ENCODE assay signal across 23 cellular contexts in the genomic region with DNA sequence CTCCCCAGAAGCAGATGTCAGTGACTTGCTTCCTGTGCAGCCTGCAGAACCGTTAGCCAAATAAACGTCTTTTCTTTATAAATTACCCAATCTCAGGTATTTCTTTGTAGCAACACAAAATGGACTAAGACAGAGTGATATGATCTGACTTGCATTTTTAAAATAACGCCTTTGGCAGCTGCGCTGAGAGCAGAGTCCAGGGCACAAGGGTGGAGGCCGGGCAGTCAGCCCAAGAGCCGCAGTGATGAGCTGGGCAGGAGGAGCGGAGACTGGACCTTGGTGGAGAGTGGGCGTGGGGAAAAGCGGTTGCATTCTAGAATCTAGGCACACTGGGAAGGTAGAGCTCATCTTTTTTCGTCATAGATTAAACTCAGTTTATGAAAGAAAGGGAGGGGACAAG. TPM values are rescaled to one million over a fixed set of nuclear protein-coding genes. Genes with fewer than 3 reads are reported as not detected.
DNase-seq lines count a peak whose midpoint lies in the region; ATAC-seq, FAIRE-seq and TF ChIP-seq lines count a peak whose summit lies in the region.
"Had no signal": no experiment of that assay in that cellular context is flagged by ENCODE, and none has a peak within 500 bp of the region (broad histone marks: within the 10 kb centered on the region; RNA-seq: fewer than 3 reads in every experiment).

No MANE protein-coding gene starts in this region.

- H3K9me3 Mint-ChIP-seq in MCF 10A (ENCODE audit: unreplicated experiment): no peaks in the 10 kb centered on the region
- H3K9me3 Mint-ChIP-seq: CD4-positive, alpha-beta T cell; CD8-positive, alpha-beta memory T cell; HFFc6 had no signal

- POLR2A ChIA-PET in HepG2 (lab: Yijun Ruan, JAX) (no interaction called here), MCF 10A (lab: Yijun Ruan, JAX) (interaction anchor here (0.9 to 1.8 kb wide), 2 partner anchors 10 to 228 kb away, joined by 4 to 6 read pairs; no protein-coding TSS in a partner anchor)

- no peak overlapping the region for H3K27ac Mint-ChIP-seq in MCF 10A (ENCODE audit: low read depth, unreplicated experiment)
- H3K27ac Mint-ChIP-seq: CD4-positive, alpha-beta T cell; HFFc6 had no signal

- no peaks in the 10 kb centered on the region for H4K20me1 ChIP-seq in HepG2 (ENCODE audit: insufficient read depth, low read length)
- H4K20me1 ChIP-seq: BLaER1 treated with 17β-estradiol and CSF1 and Interleukin-3, amounts not matched to agents 10 nM and 100 nM had no signal

- intact Hi-C loops in HepG2 (cut with micrococcal nuclease; ENCODE audit: unreplicated experiment) (no loop called here), right lobe of liver (cut with DNase I) (loop anchor here in 1 of 2 donors (10.0 kb wide), 1 partner anchor 67 kb away; no protein-coding TSS in a partner anchor), sciatic nerve (cut with DNase I) (no loop called here), MCF 10A (cut with micrococcal nuclease) (no loop called here)

- in situ Hi-C loops in HepG2 (cut with HindIII; ENCODE audit: extremely low pct_ligation_motif_present, low pct_unique_long_range_greater_than_20kb): no loop called here

- no peaks in the 10 kb centered on the region for H3K36me3 ChIP-seq in liver (ENCODE audit: control insufficient read depth in 4 of 4, insufficient read depth in 3 of 4, low read depth in 1 of 4, low read length in 3 of 4)
- H3K36me3 ChIP-seq in HepG2 (replicated peaks in 1 of 2; ENCODE audit: control insufficient read depth in 1 of 2, insufficient read depth in 2 of 2, low read length in 2 of 2): no peaks in the 10 kb centered on the region
- no peaks in the 10 kb centered on the region for H3K36me3 ChIP-seq in right lobe of liver
- H3K36me3 ChIP-seq: BE2C; BLaER1 treated with 17β-estradiol and CSF1 and Interleukin-3, amounts not matched to agents 10 nM and 100 nM; HAP-1 had no signal

- H3K27ac ChIP-seq in liver (ENCODE audit: low read depth in 1 of 2, low read length in 2 of 2) (no peak overlapping the region), HepG2 (ENCODE audit: extremely low read length, insufficient read depth, low read length) (no peak overlapping the region), right lobe of liver (peak overlapping the region in 1 of 3 donors; percentile 42)
- H3K27ac ChIP-seq: A549; BLaER1 treated with 17β-estradiol and CSF1 and Interleukin-3, amounts not matched to agents 10 nM and 100 nM had no signal

- H3K79me2 ChIP-seq in HepG2 (ENCODE audit: insufficient read depth, low read length): no peaks in the 10 kb centered on the region

- DNase-seq in HepG2 (ENCODE audit: low spot score) (no peak), right lobe of liver (peak; percentile 77 to 86 (median 83)), sciatic nerve (ENCODE audit: low spot score) (no peak), MCF 10A (ENCODE audit: unreplicated experiment) (no peak), NCI-H774 (lab: John Stamatoyannopoulos, UW) (no peak), HPDE6-E6E7 (ENCODE audit: extremely low spot score) (no peak)
- DNase-seq: 8988T; ACHN; AML-193; BE2C; CD4-positive, alpha-beta T cell; CD8-positive, alpha-beta memory T cell; DND-41; GOT3; HFFc6 had no signal

- WGBS in liver: 39% methylated on average over 10 of the region's 10 CpGs
- WGBS in HepG2 (ENCODE audit: low lambda C conversion rate): 78% methylated on average over 10 of the region's 10 CpGs
- WGBS in right lobe of liver (ENCODE audit: insufficient coverage, low coverage, low lambda C conversion rate, missing lambda C conversion rate): 22% methylated on average over 8 of the region's 10 CpGs

- peaks cover 6% of the 10 kb centered on the region for H3K4me1 Mint-ChIP-seq in MCF 10A (ENCODE audit: insufficient read depth, unreplicated experiment)
- H3K4me1 Mint-ChIP-seq: CD8-positive, alpha-beta memory T cell had no signal

- CTCF ChIA-PET in HepG2 (lab: Yijun Ruan, JAX; ENCODE audit: low intra/inter-chr PET ratio, low total read pairs): no interaction called here
- CTCF ChIA-PET in MCF 10A (lab: Yijun Ruan, JAX): interaction anchor here (0.8 to 1.0 kb wide), 2 partner anchors 19 to 123 kb away, joined by 3 read pairs; no protein-coding TSS in a partner anchor

- no peaks in the 10 kb centered on the region for H3K36me3 Mint-ChIP-seq in MCF 10A (ENCODE audit: insufficient read depth, unreplicated experiment)
- H3K36me3 Mint-ChIP-seq: CD14-positive monocyte; CD8-positive, alpha-beta memory T cell had no signal

- H3K9ac ChIP-seq in liver (ENCODE audit: low read depth in 1 of 2, low read length in 2 of 2) (no peak overlapping the region), HepG2 (ENCODE audit: insufficient read depth, low read depth, low read length) (no peak overlapping the region)
- H3K9ac ChIP-seq: BLaER1 treated with 17β-estradiol and CSF1 and Interleukin-3, amounts not matched to agents 10 nM and 100 nM had no signal

- TF ChIP-seq CTCF in liver (IDR thresholded peaks at IDR 0.05; ENCODE audit: low read depth, low read length, missing input control): no peak
- no peak for TF ChIP-seq CTCF in HepG2 (CRISPR knock-in tag; IDR thresholded peaks at IDR 0.05)
- TF ChIP-seq CTCF in right lobe of liver (IDR thresholded peaks at IDR 0.05): no peak
- TF ChIP-seq CTCF in MCF 10A (IDR thresholded peaks at IDR 0.05; ENCODE audit: unreplicated experiment): no peak

- H3K4me3 ChIP-seq in liver (ENCODE audit: low read depth in 1 of 3, low read length in 3 of 3) (no peak overlapping the region), HepG2 (replicated peaks in 1 of 3; ENCODE audit: insufficient read depth in 1 of 3, low read depth in 2 of 3, low read length in 3 of 3) (no peak overlapping the region), right lobe of liver (no peak overlapping the region)
- H3K4me3 ChIP-seq: A549; BLaER1 treated with 17β-estradiol and CSF1 and Interleukin-3, amounts not matched to agents 10 nM and 100 nM; HAP-1 had no signal

- H3K27me3 ChIP-seq in liver (ENCODE audit: control insufficient read depth in 4 of 4, insufficient read depth in 4 of 4, low read length in 3 of 4): no peaks in the 10 kb centered on the region
- H3K27me3 ChIP-seq in HepG2 (ENCODE audit: control insufficient read depth in 1 of 2, insufficient read depth in 2 of 2, low read length in 2 of 2): no peaks in the 10 kb centered on the region
- no peaks in the 10 kb centered on the region for H3K27me3 ChIP-seq in right lobe of liver
- H3K27me3 ChIP-seq: BE2C; BLaER1 treated with 17β-estradiol and CSF1 and Interleukin-3, amounts not matched to agents 10 nM and 100 nM had no signal

- no TSS peak for BruUV-seq in HepG2 (replicated peaks; lab: Mats Ljungman, UMichigan)
- no TSS peak for BruUV-seq in MCF 10A (replicated peaks; lab: Mats Ljungman, UMichigan)

- FAIRE-seq in HepG2 (lab: Jason Lieb, UNC): no peak
- FAIRE-seq: A549, G401.6, GM12892, H54 had no signal

- TF ChIP-seq POLR2A in HepG2 (IDR thresholded peaks at IDR 0.05; ENCODE audit: insufficient read depth in 1 of 2, low read depth in 2 of 2, low read length in 2 of 2) (no peak), right lobe of liver (IDR thresholded peaks at IDR 0.05) (no peak)

- ATAC-seq in HepG2 (no peak), right lobe of liver (peak; percentile 70 to 78 (median 73)), sciatic nerve (peak; percentile 50)
- ATAC-seq: A549 had no signal

- TF ChIP-seq RAD21 in liver (IDR thresholded peaks at IDR 0.05) (peak; percentile 34 to 52), HepG2 (CRISPR knock-in tag; IDR thresholded peaks at IDR 0.05) (no peak)

- H3K4me1 ChIP-seq in liver (ENCODE audit: control insufficient read depth in 4 of 4, insufficient read depth in 4 of 4, low read length in 3 of 4) (peaks cover 8 to 57% (median 54%) of the 10 kb centered on the region in 4 donors), HepG2 (ENCODE audit: insufficient read depth, low read length) (peaks cover 53% of the 10 kb centered on the region), right lobe of liver (peaks cover 0 to 47% (median 23%) of the 10 kb centered on the region in 4 donors)
- H3K4me1 ChIP-seq: A549, BE2C, HAP-1 had no signal

- no peaks in the 10 kb centered on the region for H3K27me3 Mint-ChIP-seq in MCF 10A (ENCODE audit: insufficient read depth, unreplicated experiment)
- H3K27me3 Mint-ChIP-seq: CD4-positive, alpha-beta T cell had no signal

- H3K4me3 Mint-ChIP-seq in MCF 10A (ENCODE audit: unreplicated experiment): no peak overlapping the region
- H3K4me3 Mint-ChIP-seq: CD4-positive, alpha-beta T cell; CD8-positive, alpha-beta memory T cell; HFFc6 had no signal

- no peak overlapping the region for H2AFZ ChIP-seq in HepG2 (ENCODE audit: low read length)

- no peaks in the 10 kb centered on the region for H3K9me3 ChIP-seq in liver (ENCODE audit: control insufficient read depth in 4 of 4, low read length in 3 of 4)
- H3K9me3 ChIP-seq in HepG2 (ENCODE audit: low read length): no peaks in the 10 kb centered on the region
- no peaks in the 10 kb centered on the region for H3K9me3 ChIP-seq in right lobe of liver
- H3K9me3 ChIP-seq: A549; BE2C; BLaER1 treated with 17β-estradiol and CSF1 and Interleukin-3, amounts not matched to agents 10 nM and 100 nM; HAP-1 had no signal

- H3K4me2 ChIP-seq in HepG2 (ENCODE audit: low read depth, low read length): no peak overlapping the region
- H3K4me2 ChIP-seq: A549 had no signal

- no peak for TF ChIP-seq EP300 in HepG2 (IDR thresholded peaks at IDR 0.05; ENCODE audit: low read depth in 2 of 2, low read length in 2 of 2)
- TF ChIP-seq EP300 in HepG2 (CRISPR knock-in tag; IDR thresholded peaks at IDR 0.05; ENCODE audit: borderline replicate concordance): no peak

RNA-seq across cellular contexts. Expression of gene ACSL1, which starts 56.5 kb away (rescaled TPM):
- total RNA-seq in liver (1,000 to 10,000 TPM in 1 of 2 donors, 100 to 1,000 TPM in 1; 210 to 2,226 TPM), HepG2 (2016; rRNA removed; fragmentation: Illumina TruSeq; extraction: Trizol) (29.8 and 38.2 TPM in 2 replicates), right lobe of liver (1,000 to 10,000 TPM in 1 of 6 experiments, 100 to 1,000 TPM in 5; 544 to 1,154 (median 743) TPM), sciatic nerve (145 TPM), MCF 10A (2022) (99.5 and 105 TPM in 2 replicates)
- polyA plus RNA-seq in liver (1,000 to 10,000 TPM in 1 of 2 donors, 100 to 1,000 TPM in 1; 704 to 1,052 TPM), HepG2 (2011; rRNA removed) (10.0 and 14.3 TPM in 2 replicates)
- 5.1 and 5.5 TPM in 2 replicates for total RNA-seq in HepG2 (2016; cell fraction: cytosol; rRNA removed; fragmentation: Illumina TruSeq; extraction: Trizol; ENCODE audit: low read depth)
- 27.7 and 32.5 TPM in 2 replicates for total RNA-seq in HepG2 (2016; cell fraction: insoluble cytoplasmic fraction; rRNA removed; fragmentation: Illumina TruSeq; extraction: Trizol)
- total RNA-seq in HepG2 (2016; cell fraction: membrane; rRNA removed; fragmentation: Illumina TruSeq; extraction: Trizol): 15.6 and 17.1 TPM in 2 replicates
- 33.0 and 35.9 TPM in 2 replicates for total RNA-seq in HepG2 (2016; cell fraction: nucleus; rRNA removed; fragmentation: Illumina TruSeq; extraction: Trizol)
- polyA plus RNA-seq in HepG2 (2011; cell fraction: cytosol; rRNA removed): 5.5 and 11.2 TPM in 2 replicates
- polyA plus RNA-seq in HepG2 (2011; cell fraction: nucleus; rRNA removed): 10.0 and 18.6 TPM in 2 replicates
- 8.5 and 20.6 TPM in 2 replicates for polyA plus RNA-seq in HepG2 (2012)
- 3.5 and 4.7 TPM in 2 replicates for polyA plus RNA-seq in HepG2 (2016; cell fraction: cytosol; fragmentation: Illumina TruSeq; extraction: Trizol; ENCODE audit: low read depth)
- 31.0 and 31.7 TPM in 2 replicates for polyA plus RNA-seq in HepG2 (2016; cell fraction: insoluble cytoplasmic fraction; fragmentation: Illumina TruSeq; extraction: Trizol; ENCODE audit: low read depth)
- polyA plus RNA-seq in HepG2 (2016; cell fraction: membrane; fragmentation: Illumina TruSeq; extraction: Trizol; ENCODE audit: low read depth): 10.4 and 12.2 TPM in 2 replicates
- 44.4 and 47.7 TPM in 2 replicates for polyA plus RNA-seq in HepG2 (2016; cell fraction: nucleus; fragmentation: Illumina TruSeq; extraction: Trizol; ENCODE audit: insufficient read depth, low read depth)
- 14.8 and 18.9 TPM in 2 replicates for polyA minus RNA-seq in HepG2 (2011; rRNA and poly(A)+ RNA removed; ENCODE audit: low replicate concordance)
- polyA minus RNA-seq in HepG2 (2011; cell fraction: cytosol; rRNA and poly(A)+ RNA removed): 11.4 and 23.7 TPM in 2 replicates
- 11.5 and 23.1 TPM in 2 replicates for polyA minus RNA-seq in HepG2 (2011; cell fraction: nucleus; rRNA and poly(A)+ RNA removed)

Comparison
In these comparisons a context has a peak if more than half of its experiments do, and no peak if none do; other contexts are left out.
1. DNase-seq: peak in right lobe of liver (3 of 3); none in HepG2 (single experiment), sciatic nerve (single experiment), MCF 10A (single experiment), NCI-H774 (single experiment) and HPDE6-E6E7 (single experiment).